ENCODE assay signal across 8 cellular contexts in the genomic region with DNA sequence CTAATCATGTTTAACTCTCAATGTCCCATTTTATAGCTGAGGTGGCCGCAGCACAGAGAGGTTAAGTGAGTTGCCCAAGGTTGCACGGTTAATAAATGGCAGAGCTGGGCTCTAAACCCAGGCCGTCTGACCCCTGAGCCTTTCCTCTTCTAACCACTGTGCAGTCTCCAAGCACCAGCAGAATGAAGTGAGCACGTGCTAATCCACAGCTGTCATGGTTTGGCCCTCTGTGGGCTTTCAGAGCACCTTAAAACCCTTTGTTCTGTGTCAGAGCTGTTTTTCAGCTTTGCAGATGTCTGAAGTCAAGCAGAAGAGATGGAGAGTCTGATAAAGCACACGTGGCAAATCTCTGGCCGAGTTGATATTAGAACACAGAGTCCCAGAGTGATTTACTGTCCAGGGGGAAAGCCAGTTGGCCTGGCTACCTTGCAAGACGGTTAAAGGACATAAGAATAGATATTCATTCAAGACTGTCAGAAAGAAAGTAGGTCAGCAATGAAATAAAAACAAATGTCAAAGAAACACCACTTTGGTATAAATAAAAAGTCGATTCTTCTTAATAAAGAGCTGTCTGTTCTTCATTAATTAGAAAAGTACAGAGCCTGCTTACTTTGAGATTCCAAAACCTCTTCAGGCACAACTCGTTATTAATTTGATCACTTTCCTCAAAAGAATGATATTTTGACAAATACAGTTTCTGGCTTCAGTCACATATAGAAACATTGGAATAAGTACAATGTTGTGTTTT.
DNase-seq lines count a peak whose midpoint lies in the region; ATAC-seq and TF ChIP-seq lines count a peak whose summit lies in the region.

No MANE protein-coding gene starts in this region.

- intact Hi-C loops in spleen (cut with DNase I; ENCODE audit: low total_unique reads): no loop called here

- DNase-seq in DMS 273 treated with DMSO at 0.1 percent for 48 hours (lab: John Stamatoyannopoulos, UW) (peak; percentile 44), NCI-H460 (ENCODE audit: extremely low read depth, low read depth) (peak; percentile 64), amniotic epithelial cell (ENCODE audit: low read depth) (peak; percentile 96), iris pigment epithelial cell (ENCODE audit: low read depth) (peak; percentile 94), spleen (no peak), cerebellar nuclear complex (lab: John Stamatoyannopoulos, UW) (no peak), NCI-H146 (lab: John Stamatoyannopoulos, UW) (no peak)

- no peak overlapping the region for H3K4me3 ChIP-seq in spleen

- ATAC-seq in GM18858 (IDR thresholded peaks at IDR 0.05; ENCODE audit: unreplicated experiment): no peak

- no peaks in the 10 kb centered on the region for H3K9me3 ChIP-seq in spleen

- H3K4me1 ChIP-seq in spleen: peaks cover 3 to 36% (median 19%) of the 10 kb centered on the region in 6 donors

- 30 to 42% (median 38%) methylated on average over 9 of the region's 9 CpGs for WGBS in spleen, 5 donors

- peak overlapping the region in 7 of 8 donors; percentile 29 to 68 (median 56) for H3K27ac ChIP-seq in spleen

- H3K36me3 ChIP-seq in spleen: no peaks in the 10 kb centered on the region

- H3K27me3 ChIP-seq in spleen (replicated peaks in 1 of 7): no peaks in the 10 kb centered on the region

- TF ChIP-seq CTCF in spleen (IDR thresholded peaks at IDR 0.05 in 8 of 11, conservative IDR thresholded peaks at IDR 0.05 in 3 of 11): no peak

- TF ChIP-seq POLR2A in spleen (IDR thresholded peaks at IDR 0.05): no peak

Comparison
In these comparisons a context has a peak if more than half of its experiments do, and no peak if none do; other contexts are left out.
1. DNase-seq: peak in DMS 273 treated with DMSO at 0.1 percent for 48 hours (single experiment), NCI-H460 (single experiment), amniotic epithelial cell (single experiment) and iris pigment epithelial cell (single experiment); none in spleen (single experiment), cerebellar nuclear complex (0 of 2) and NCI-H146 (single experiment).